In genomic region chrX:15469613-15470012, GRCh38 we compare ENCODE assay signal across 24 cellular contexts. TPM values are rescaled to one million over a fixed set of nuclear protein-coding genes. Genes with fewer than 3 reads are reported as not detected.
DNase-seq lines count a peak whose midpoint lies in the region; ATAC-seq, FAIRE-seq and TF ChIP-seq lines count a peak whose summit lies in the region.
"Had no signal": no experiment of that assay in that cellular context is flagged by ENCODE, and none has a peak within 500 bp of the region (broad histone marks: within the 10 kb centered on the region; RNA-seq: fewer than 3 reads in every experiment).

No MANE protein-coding gene starts in this region.

- intact Hi-C loops in mucosa of descending colon (cut with DNase I, micrococcal nuclease): loop anchor here in 1 of 2 donors (5.0 kb wide), 1 partner anchor 122 kb away; no protein-coding TSS in a partner anchor
- intact Hi-C loops in psoas muscle (cut with DNase I): loop anchor here (2.0 to 5.0 kb wide), 2 partner anchors 121 to 122 kb away; no protein-coding TSS in a partner anchor

- peaks cover 6% of the 10 kb centered on the region for H3K4me1 Mint-ChIP-seq in stimulated activated naive CD8-positive, alpha-beta T cell treated with anti-CD3 and anti-CD28 coated beads, Interleukin-15, amount 100 ng/mL, for 72 hours

- no peaks in the 10 kb centered on the region for H3K27me3 ChIP-seq in psoas muscle (ENCODE audit: insufficient read depth in 3 of 3, low read length in 2 of 3)
- H3K27me3 ChIP-seq: BE2C had no signal

- no peaks in the 10 kb centered on the region for H3K9me3 ChIP-seq in mucosa of descending colon
- H3K9me3 ChIP-seq in psoas muscle: no peaks in the 10 kb centered on the region
- H3K9me3 ChIP-seq: BE2C; BLaER1 treated with 17β-estradiol and CSF1 and Interleukin-3, amounts not matched to agents 10 nM and 100 nM had no signal

- 73 to 94% (median 93%) methylated on average over 1 of the region's 1 CpG for WGBS in psoas muscle, 3 donors

- no peak for FAIRE-seq in GM12892 (lab: Jason Lieb, UNC)
- FAIRE-seq: A204.1, GM12878 had no signal

- DNase-seq in mucosa of descending colon: no peak
- DNase-seq in psoas muscle: no peak
- DNase-seq in GM12892 (ENCODE audit: insufficient read length): no peak
- DNase-seq in stimulated activated naive CD8-positive, alpha-beta T cell treated with anti-CD3 and anti-CD28 coated beads, Interleukin-15, amount 100 ng/mL, for 72 hours: no peak
- DNase-seq: ACHN; AML-193; BE2C; CD4-positive, alpha-beta T cell; CD8-positive, alpha-beta memory T cell; DMS 273 treated with DMSO at 0.1 percent for 48 hours; DMS79; EL; GDM1; H9 had no signal

- TF ChIP-seq POLR2A in GM12892 (IDR thresholded peaks at IDR 0.05; ENCODE audit: low read depth, low read length): no peak

- H3K36me3 ChIP-seq in mucosa of descending colon (ENCODE audit: low read depth) (no peaks in the 10 kb centered on the region), psoas muscle (ENCODE audit: insufficient read depth in 1 of 2, low read depth in 1 of 2) (peaks cover 0 to 4% of the 10 kb centered on the region in 2 donors)
- H3K36me3 ChIP-seq: BE2C; BLaER1 treated with 17β-estradiol and CSF1 and Interleukin-3, amounts not matched to agents 10 nM and 100 nM had no signal

- H3K4me1 ChIP-seq in mucosa of descending colon (ENCODE audit: low read depth): no peaks in the 10 kb centered on the region
- H3K4me1 ChIP-seq in psoas muscle: peaks cover 6% of the 10 kb centered on the region
- H3K4me1 ChIP-seq: BLaER1 treated with 17β-estradiol and CSF1 and Interleukin-3, amounts not matched to agents 10 nM and 100 nM had no signal

- H3K27me3 Mint-ChIP-seq in stimulated activated naive CD8-positive, alpha-beta T cell treated with anti-CD3 and anti-CD28 coated beads, Interleukin-15, amount 100 ng/mL, for 72 hours: peaks cover 7% of the 10 kb centered on the region

- no peaks in the 10 kb centered on the region for H3K9me3 Mint-ChIP-seq in stimulated activated naive CD8-positive, alpha-beta T cell treated with anti-CD3 and anti-CD28 coated beads, Interleukin-15, amount 100 ng/mL, for 72 hours
- H3K9me3 Mint-ChIP-seq: CD4-positive, alpha-beta T cell; CD8-positive, alpha-beta memory T cell; GM23338; H9 had no signal

- H3K4me3 ChIP-seq in mucosa of descending colon (no peak overlapping the region), psoas muscle (no peak overlapping the region)
- H3K4me3 ChIP-seq: BLaER1 treated with 17β-estradiol and CSF1 and Interleukin-3, amounts not matched to agents 10 nM and 100 nM; GM12878; GM23338 had no signal

- H3K27ac ChIP-seq in VCaP (peak overlapping the region; percentile 95; the same call in 1 of the 2 replicates), psoas muscle (peak overlapping the region; percentile 39)
- H3K27ac ChIP-seq: 22Rv1; BLaER1 treated with 17β-estradiol and CSF1 and Interleukin-3, amounts not matched to agents 10 nM and 100 nM had no signal

- peak; percentile 73 for ATAC-seq in mucosa of descending colon
- no peak for ATAC-seq in psoas muscle
- ATAC-seq in HG03135 (IDR thresholded peaks at IDR 0.05; ENCODE audit: unreplicated experiment): no peak
- no peak for ATAC-seq in stimulated activated naive CD8-positive, alpha-beta T cell treated with anti-CD3 and anti-CD28 coated beads, Interleukin-15, amount 100 ng/mL, for 72 hours
- ATAC-seq: GM12878, GM23338, HCT116 had no signal

- H3K27ac Mint-ChIP-seq in stimulated activated naive CD8-positive, alpha-beta T cell treated with anti-CD3 and anti-CD28 coated beads, Interleukin-15, amount 100 ng/mL, for 72 hours: no peak overlapping the region
- H3K27ac Mint-ChIP-seq: CD14-positive monocyte; CD4-positive, alpha-beta T cell; CD8-positive, alpha-beta memory T cell; GM23338 had no signal

- H3K4me3 Mint-ChIP-seq in stimulated activated naive CD8-positive, alpha-beta T cell treated with anti-CD3 and anti-CD28 coated beads, Interleukin-15, amount 100 ng/mL, for 72 hours: no peak overlapping the region
- H3K4me3 Mint-ChIP-seq: CD14-positive monocyte; CD4-positive, alpha-beta T cell; CD8-positive, alpha-beta memory T cell; GM23338; H9 had no signal

- no peak for TF ChIP-seq CTCF in VCaP (conservative IDR thresholded peaks at IDR 0.05)
- no peak for TF ChIP-seq CTCF in mucosa of descending colon (IDR thresholded peaks at IDR 0.05)
- no peak for TF ChIP-seq CTCF in psoas muscle (IDR thresholded peaks at IDR 0.05)

RNA-seq across cellular contexts. Expression of gene PIR, which starts 23.5 kb away (rescaled TPM):
- total RNA-seq in mucosa of descending colon (1 to 10 TPM; 6.0 to 9.7 (median 8.4) TPM), psoas muscle (10 to 100 TPM in 2 of 4 donors, 1 to 10 TPM in 2; 9.6 to 14.9 (median 12.3) TPM)
- polyA plus RNA-seq in psoas muscle: 10 to 100 TPM; 11.0 to 25.1 (median 14.3) TPM
- polyA plus RNA-seq in GM12892 (2012; ENCODE audit: missing spikeins): 10.9 TPM
- total RNA-seq: CD4-positive, alpha-beta T cell had no signal

RNA-seq across cellular contexts. Expression of gene BMX, which starts 31.0 kb away (rescaled TPM):
- total RNA-seq in mucosa of descending colon (1 to 10 TPM; 2.4 to 5.4 (median 3.8) TPM), psoas muscle (1 to 10 TPM in 1 of 4 donors, under 1 TPM in 3; 0.47 to 1.2 (median 0.65) TPM)
- polyA plus RNA-seq in psoas muscle: under 1 TPM; 0.39 to 0.91 (median 0.56) TPM
- not detected for polyA plus RNA-seq in GM12892 (2012; ENCODE audit: missing spikeins)
- total RNA-seq: CD4-positive, alpha-beta T cell; CD8-positive, alpha-beta memory T cell; GM12878; GM23338; H4; H9 had no signal
- polyA plus RNA-seq: CD8-positive, alpha-beta memory T cell; GM12878; GM23338 had no signal
